In the genomic region with DNA sequence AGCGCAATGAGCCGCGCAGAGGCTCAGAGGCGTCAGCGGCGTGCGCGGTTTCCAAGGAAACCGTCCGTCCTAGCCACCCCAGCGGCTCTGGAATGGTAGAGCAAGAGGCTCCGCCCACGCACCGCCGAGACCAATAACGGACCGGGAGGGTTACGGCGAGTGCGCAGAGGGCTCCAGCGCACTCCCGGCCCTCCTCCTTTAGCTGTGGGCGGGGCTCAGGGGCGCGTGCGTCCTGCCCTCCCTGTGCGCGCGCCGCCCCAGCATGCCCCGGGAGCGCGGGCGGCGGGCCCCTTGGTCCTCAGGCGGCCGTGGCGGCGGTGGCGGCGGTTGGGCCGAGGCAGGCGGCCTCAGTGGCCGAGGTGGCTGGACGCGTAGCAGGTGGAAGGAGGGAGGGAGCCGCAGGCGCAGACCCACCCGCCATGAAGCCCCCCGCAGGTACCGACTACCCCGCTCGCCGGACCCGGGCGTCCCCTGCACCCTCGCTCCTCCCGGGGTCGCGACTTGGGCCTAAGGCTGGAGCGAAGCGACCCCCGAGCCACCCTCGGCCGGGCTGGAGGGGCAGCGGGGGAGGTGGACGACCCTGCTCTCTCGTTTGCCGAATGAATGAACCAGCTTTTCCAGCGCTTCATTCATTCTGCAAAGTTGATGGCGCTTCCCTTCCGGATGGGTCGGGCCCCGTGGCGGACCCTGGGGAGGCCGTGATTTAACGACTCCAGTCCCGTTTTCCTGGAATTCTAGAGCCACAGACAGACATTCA, we compare ENCODE assay signal across 1 cellular context.
TF ChIP-seq lines count a peak whose summit lies in the region.

Gene THOP1, plus strand, starts transcription at position 260 of the 757 bp plus-strand sequence. Its CDS starts 160 bp downstream, at position 420.

TF ChIP-seq in HepG2, 621 proteins besides CTCF, POLR2A, EP300 and RAD21 (continued from another document and continues in another):
- TF ChIP-seq ZNF280B (CRISPR knock-in tag; IDR thresholded peaks at IDR 0.05; ENCODE audit: borderline replicate concordance), result no peak
- TF ChIP-seq ERF (CRISPR knock-in tag; IDR thresholded peaks at IDR 0.05), result peak; percentile 54; the same call in 1 of the 2 replicates
- no peak for TF ChIP-seq HINFP (CRISPR knock-in tag; IDR thresholded peaks at IDR 0.05; ENCODE audit: low read depth)
- TF ChIP-seq, protein P1, sequence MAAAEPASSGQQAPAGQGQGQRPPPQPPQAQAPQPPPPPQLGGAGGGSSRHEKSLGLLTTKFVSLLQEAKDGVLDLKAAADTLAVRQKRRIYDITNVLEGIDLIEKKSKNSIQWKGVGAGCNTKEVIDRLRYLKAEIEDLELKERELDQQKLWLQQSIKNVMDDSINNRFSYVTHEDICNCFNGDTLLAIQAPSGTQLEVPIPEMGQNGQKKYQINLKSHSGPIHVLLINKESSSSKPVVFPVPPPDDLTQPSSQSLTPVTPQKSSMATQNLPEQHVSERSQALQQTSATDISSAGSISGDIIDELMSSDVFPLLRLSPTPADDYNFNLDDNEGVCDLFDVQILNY (CRISPR knock-in tag; conservative IDR thresholded peaks at IDR 0.05), result peak; percentile 79; the same call in 1 of the 2 replicates
- TF ChIP-seq PAWR (CRISPR knock-in tag; IDR thresholded peaks at IDR 0.05; ENCODE audit: borderline replicate concordance), result no peak
- no peak for TF ChIP-seq TBL1XR1 (IDR thresholded peaks at IDR 0.05; ENCODE audit: borderline replicate concordance, low read length, partially characterized antibody)
- no peak for TF ChIP-seq CAMTA2 (CRISPR knock-in tag; IDR thresholded peaks at IDR 0.05; ENCODE audit: borderline replicate concordance)
- no peak for TF ChIP-seq SSRP1 (CRISPR knock-in tag; IDR thresholded peaks at IDR 0.05)
- no peak; the same call in 1 of the 2 replicates for TF ChIP-seq ZNF350 (CRISPR knock-in tag; IDR thresholded peaks at IDR 0.05; ENCODE audit: borderline replicate concordance, low read depth)
- TF ChIP-seq ZEB1 (IDR thresholded peaks at IDR 0.05; ENCODE audit: insufficient replicate concordance, low read depth), result no peak
- no peak for TF ChIP-seq ATM (IDR thresholded peaks at IDR 0.05; ENCODE audit: borderline replicate concordance)
- no peak for TF ChIP-seq ZNF629 (CRISPR knock-in tag; conservative IDR thresholded peaks at IDR 0.05)
- no peak for TF ChIP-seq PAXIP1 (CRISPR knock-in tag; conservative IDR thresholded peaks at IDR 0.05)
- no peak for TF ChIP-seq ZNF383 (CRISPR knock-in tag; IDR thresholded peaks at IDR 0.05; ENCODE audit: borderline replicate concordance)
- TF ChIP-seq RARG (CRISPR knock-in tag; IDR thresholded peaks at IDR 0.05; ENCODE audit: low read depth), result no peak
- TF ChIP-seq PTBP1 (IDR thresholded peaks at IDR 0.05; ENCODE audit: low read depth, low read length, poor library complexity, severe bottlenecking), result no peak
- no peak for TF ChIP-seq NBN (conservative IDR thresholded peaks at IDR 0.05)
- TF ChIP-seq, protein P2, sequence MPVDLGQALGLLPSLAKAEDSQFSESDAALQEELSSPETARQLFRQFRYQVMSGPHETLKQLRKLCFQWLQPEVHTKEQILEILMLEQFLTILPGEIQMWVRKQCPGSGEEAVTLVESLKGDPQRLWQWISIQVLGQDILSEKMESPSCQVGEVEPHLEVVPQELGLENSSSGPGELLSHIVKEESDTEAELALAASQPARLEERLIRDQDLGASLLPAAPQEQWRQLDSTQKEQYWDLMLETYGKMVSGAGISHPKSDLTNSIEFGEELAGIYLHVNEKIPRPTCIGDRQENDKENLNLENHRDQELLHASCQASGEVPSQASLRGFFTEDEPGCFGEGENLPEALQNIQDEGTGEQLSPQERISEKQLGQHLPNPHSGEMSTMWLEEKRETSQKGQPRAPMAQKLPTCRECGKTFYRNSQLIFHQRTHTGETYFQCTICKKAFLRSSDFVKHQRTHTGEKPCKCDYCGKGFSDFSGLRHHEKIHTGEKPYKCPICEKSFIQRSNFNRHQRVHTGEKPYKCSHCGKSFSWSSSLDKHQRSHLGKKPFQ (CRISPR knock-in tag; IDR thresholded peaks at IDR 0.05; ENCODE audit: insufficient replicate concordance), result no peak
- TF ChIP-seq ZNF749 (CRISPR knock-in tag; IDR thresholded peaks at IDR 0.05; ENCODE audit: borderline replicate concordance), result peak; percentile 68; the same call in 1 of the 2 replicates
- peak; percentile 87 for TF ChIP-seq SP4 (CRISPR knock-in tag; IDR thresholded peaks at IDR 0.05)
- TF ChIP-seq, protein P3, sequence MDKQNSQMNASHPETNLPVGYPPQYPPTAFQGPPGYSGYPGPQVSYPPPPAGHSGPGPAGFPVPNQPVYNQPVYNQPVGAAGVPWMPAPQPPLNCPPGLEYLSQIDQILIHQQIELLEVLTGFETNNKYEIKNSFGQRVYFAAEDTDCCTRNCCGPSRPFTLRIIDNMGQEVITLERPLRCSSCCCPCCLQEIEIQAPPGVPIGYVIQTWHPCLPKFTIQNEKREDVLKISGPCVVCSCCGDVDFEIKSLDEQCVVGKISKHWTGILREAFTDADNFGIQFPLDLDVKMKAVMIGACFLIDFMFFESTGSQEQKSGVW (CRISPR knock-in tag; IDR thresholded peaks at IDR 0.05; ENCODE audit: borderline replicate concordance), result no peak
- no peak for TF ChIP-seq ZNF10 (CRISPR knock-in tag; IDR thresholded peaks at IDR 0.05; ENCODE audit: borderline replicate concordance, low read depth)
- TF ChIP-seq, protein P4, sequence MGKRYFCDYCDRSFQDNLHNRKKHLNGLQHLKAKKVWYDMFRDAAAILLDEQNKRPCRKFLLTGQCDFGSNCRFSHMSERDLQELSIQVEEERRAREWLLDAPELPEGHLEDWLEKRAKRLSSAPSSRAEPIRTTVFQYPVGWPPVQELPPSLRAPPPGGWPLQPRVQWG (CRISPR knock-in tag; IDR thresholded peaks at IDR 0.05; ENCODE audit: borderline replicate concordance, low read depth), result no peak
- TF ChIP-seq ZNF101 (CRISPR knock-in tag; IDR thresholded peaks at IDR 0.05; ENCODE audit: borderline replicate concordance, low read depth), result no peak
- no peak for TF ChIP-seq CENPX (CRISPR knock-in tag; IDR thresholded peaks at IDR 0.05)
- TF ChIP-seq ZFP36 (IDR thresholded peaks at IDR 0.05; ENCODE audit: borderline replicate concordance, low read depth, low read length, partially characterized antibody), result no peak
- TF ChIP-seq JUND (CRISPR knock-in tag; IDR thresholded peaks at IDR 0.05), result no peak
- TF ChIP-seq, protein P5, sequence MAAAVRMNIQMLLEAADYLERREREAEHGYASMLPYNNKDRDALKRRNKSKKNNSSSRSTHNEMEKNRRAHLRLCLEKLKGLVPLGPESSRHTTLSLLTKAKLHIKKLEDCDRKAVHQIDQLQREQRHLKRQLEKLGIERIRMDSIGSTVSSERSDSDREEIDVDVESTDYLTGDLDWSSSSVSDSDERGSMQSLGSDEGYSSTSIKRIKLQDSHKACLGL (CRISPR knock-in tag; IDR thresholded peaks at IDR 0.05), result no peak; the same call in 1 of the 2 replicates
- no peak for TF ChIP-seq PHF21A (CRISPR knock-in tag; IDR thresholded peaks at IDR 0.05)
- TF ChIP-seq ZSCAN21 (CRISPR knock-in tag; IDR thresholded peaks at IDR 0.05; ENCODE audit: borderline replicate concordance), result peak; percentile 86; the same call in 1 of the 2 replicates
- no peak for TF ChIP-seq ZNF3 (CRISPR knock-in tag; IDR thresholded peaks at IDR 0.05)
- no peak for TF ChIP-seq SMAD3 (CRISPR knock-in tag; IDR thresholded peaks at IDR 0.05)
- TF ChIP-seq KDM5A (IDR thresholded peaks at IDR 0.05; ENCODE audit: borderline replicate concordance, low read length), result peak; percentile 69
- TF ChIP-seq, protein P6, sequence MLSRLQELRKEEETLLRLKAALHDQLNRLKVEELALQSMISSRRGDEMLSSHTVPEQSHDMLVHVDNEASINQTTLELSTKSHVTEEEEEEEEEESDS (CRISPR knock-in tag; IDR thresholded peaks at IDR 0.05; ENCODE audit: borderline replicate concordance), result no peak
- no peak for TF ChIP-seq XBP1 (CRISPR knock-in tag; IDR thresholded peaks at IDR 0.05)
- TF ChIP-seq SPEN (CRISPR knock-in tag; IDR thresholded peaks at IDR 0.05; ENCODE audit: low read depth), result peak; percentile 86; the same call in 1 of the 2 replicates
- no peak for TF ChIP-seq ZNF496 (CRISPR knock-in tag; IDR thresholded peaks at IDR 0.05; ENCODE audit: insufficient replicate concordance)
- TF ChIP-seq KDM3A (CRISPR knock-in tag; IDR thresholded peaks at IDR 0.05; ENCODE audit: low read depth), result no peak
- no peak for TF ChIP-seq REPIN1 (CRISPR knock-in tag; IDR thresholded peaks at IDR 0.05; ENCODE audit: borderline replicate concordance, low read depth)
- no peak; the same call in 1 of the 2 replicates for TF ChIP-seq ZSCAN9 (CRISPR knock-in tag; IDR thresholded peaks at IDR 0.05; ENCODE audit: borderline replicate concordance)
- TF ChIP-seq, protein P7, sequence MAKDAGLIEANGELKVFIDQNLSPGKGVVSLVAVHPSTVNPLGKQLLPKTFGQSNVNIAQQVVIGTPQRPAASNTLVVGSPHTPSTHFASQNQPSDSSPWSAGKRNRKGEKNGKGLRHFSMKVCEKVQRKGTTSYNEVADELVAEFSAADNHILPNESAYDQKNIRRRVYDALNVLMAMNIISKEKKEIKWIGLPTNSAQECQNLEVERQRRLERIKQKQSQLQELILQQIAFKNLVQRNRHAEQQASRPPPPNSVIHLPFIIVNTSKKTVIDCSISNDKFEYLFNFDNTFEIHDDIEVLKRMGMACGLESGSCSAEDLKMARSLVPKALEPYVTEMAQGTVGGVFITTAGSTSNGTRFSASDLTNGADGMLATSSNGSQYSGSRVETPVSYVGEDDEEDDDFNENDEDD (CRISPR knock-in tag; IDR thresholded peaks at IDR 0.05; ENCODE audit: borderline replicate concordance), result peak; percentile 83; the same call in 1 of the 2 replicates
- TF ChIP-seq IKZF4 (CRISPR knock-in tag; IDR thresholded peaks at IDR 0.05; ENCODE audit: borderline replicate concordance, low read depth, not compliant biosample characterization), result peak; percentile 59
- TF ChIP-seq MIER3 (CRISPR knock-in tag; IDR thresholded peaks at IDR 0.05; ENCODE audit: borderline replicate concordance), result no peak
- TF ChIP-seq JDP2 (CRISPR knock-in tag; IDR thresholded peaks at IDR 0.05; ENCODE audit: borderline replicate concordance), result no peak
- TF ChIP-seq PCBP1 (IDR thresholded peaks at IDR 0.05; ENCODE audit: borderline replicate concordance, low read depth, low read length), result no peak
- TF ChIP-seq MBD4 (IDR thresholded peaks at IDR 0.05; ENCODE audit: borderline replicate concordance, low read length), result no peak
- no peak for TF ChIP-seq CHD4 (IDR thresholded peaks at IDR 0.05; ENCODE audit: borderline replicate concordance, low read length)
- TF ChIP-seq ZSCAN25 (CRISPR knock-in tag; IDR thresholded peaks at IDR 0.05), result no peak
- TF ChIP-seq, protein P8, sequence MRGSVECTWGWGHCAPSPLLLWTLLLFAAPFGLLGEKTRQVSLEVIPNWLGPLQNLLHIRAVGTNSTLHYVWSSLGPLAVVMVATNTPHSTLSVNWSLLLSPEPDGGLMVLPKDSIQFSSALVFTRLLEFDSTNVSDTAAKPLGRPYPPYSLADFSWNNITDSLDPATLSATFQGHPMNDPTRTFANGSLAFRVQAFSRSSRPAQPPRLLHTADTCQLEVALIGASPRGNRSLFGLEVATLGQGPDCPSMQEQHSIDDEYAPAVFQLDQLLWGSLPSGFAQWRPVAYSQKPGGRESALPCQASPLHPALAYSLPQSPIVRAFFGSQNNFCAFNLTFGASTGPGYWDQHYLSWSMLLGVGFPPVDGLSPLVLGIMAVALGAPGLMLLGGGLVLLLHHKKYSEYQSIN (CRISPR knock-in tag; IDR thresholded peaks at IDR 0.05; ENCODE audit: borderline replicate concordance), result no peak
- peak; percentile 74; the same call in 1 of the 2 replicates for TF ChIP-seq CCDC6 (CRISPR knock-in tag; IDR thresholded peaks at IDR 0.05)
- TF ChIP-seq, protein P9, sequence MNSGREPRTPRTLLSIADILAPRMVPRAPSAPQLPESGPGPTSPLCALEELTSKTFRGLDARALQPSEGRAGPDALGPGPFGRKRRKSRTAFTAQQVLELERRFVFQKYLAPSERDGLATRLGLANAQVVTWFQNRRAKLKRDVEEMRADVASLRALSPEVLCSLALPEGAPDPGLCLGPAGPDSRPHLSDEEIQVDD (CRISPR knock-in tag; IDR thresholded peaks at IDR 0.05; ENCODE audit: borderline replicate concordance), result no peak
